In genomic region chr3:115245899-115246298, GRCh38 we compare ENCODE assay signal across 1 cellular context.
TF ChIP-seq lines count a peak whose summit lies in the region.

No MANE protein-coding gene starts in this region.

TF ChIP-seq in IMR-90, 13 proteins besides CTCF, POLR2A, EP300 and RAD21:
- no peak for TF ChIP-seq MAZ (IDR thresholded peaks at IDR 0.05; ENCODE audit: borderline replicate concordance, low read depth, low read length)
- TF ChIP-seq USF2 (IDR thresholded peaks at IDR 0.05; ENCODE audit: low read depth, low read length), result no peak
- TF ChIP-seq FOS (IDR thresholded peaks at IDR 0.05; ENCODE audit: low read depth, low read length), result no peak
- TF ChIP-seq CEBPB (IDR thresholded peaks at IDR 0.05; ENCODE audit: low read depth, low read length), result peak; percentile 62
- TF ChIP-seq ELK1 (IDR thresholded peaks at IDR 0.05; ENCODE audit: borderline replicate concordance, low read depth, low read length), result no peak
- TF ChIP-seq CHD1 (IDR thresholded peaks at IDR 0.05; ENCODE audit: low read depth, low read length), result no peak
- TF ChIP-seq SMC3 (IDR thresholded peaks at IDR 0.05; ENCODE audit: low read depth, low read length), result no peak
- TF ChIP-seq MXI1 (IDR thresholded peaks at IDR 0.05; ENCODE audit: borderline replicate concordance, low read depth, low read length), result no peak
TF ChIP-seq in IMR-90: peak in this region for 1.
